1 cellular context compared by ENCODE assay signal in the genomic region with DNA sequence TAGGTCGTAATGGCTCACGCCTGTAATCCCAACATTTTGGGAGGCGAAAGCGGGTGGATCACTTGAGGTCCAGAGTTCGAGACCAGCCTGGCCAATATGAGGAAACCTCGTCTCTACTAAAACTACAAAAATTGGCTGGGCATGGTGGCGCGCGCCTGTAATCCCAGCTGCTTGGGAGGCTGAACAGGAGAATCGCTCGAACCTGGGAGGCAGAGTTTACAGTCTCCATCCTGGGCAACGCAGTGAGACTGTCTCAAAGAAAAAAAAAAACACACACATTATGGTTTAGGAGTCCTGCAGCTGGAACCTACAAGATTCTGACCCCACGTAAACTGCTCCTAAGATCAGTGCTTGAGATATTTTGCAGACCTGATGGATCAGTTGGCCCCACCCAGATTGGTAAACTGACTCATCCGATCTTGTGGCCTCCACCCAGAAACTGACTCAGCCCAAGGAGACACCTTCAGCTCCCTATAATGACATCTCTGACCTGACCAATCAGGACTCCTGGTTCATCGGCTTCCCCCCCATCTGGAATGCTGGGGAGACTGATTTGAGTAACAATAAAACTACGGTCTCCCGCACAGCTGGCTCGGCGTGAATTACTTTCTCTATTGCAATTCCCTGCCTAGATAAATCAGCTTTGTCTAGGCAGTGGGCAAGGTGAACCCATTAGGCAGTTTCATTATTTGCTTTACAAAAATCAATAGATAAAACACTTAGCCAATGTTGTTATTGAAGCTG.
TF ChIP-seq lines count a peak whose summit lies in the region.

No MANE protein-coding gene starts in this region.

TF ChIP-seq in WTC11, 78 proteins besides CTCF, POLR2A, EP300 and RAD21 (continued from another document and continues in another):
- TF ChIP-seq, protein P1, sequence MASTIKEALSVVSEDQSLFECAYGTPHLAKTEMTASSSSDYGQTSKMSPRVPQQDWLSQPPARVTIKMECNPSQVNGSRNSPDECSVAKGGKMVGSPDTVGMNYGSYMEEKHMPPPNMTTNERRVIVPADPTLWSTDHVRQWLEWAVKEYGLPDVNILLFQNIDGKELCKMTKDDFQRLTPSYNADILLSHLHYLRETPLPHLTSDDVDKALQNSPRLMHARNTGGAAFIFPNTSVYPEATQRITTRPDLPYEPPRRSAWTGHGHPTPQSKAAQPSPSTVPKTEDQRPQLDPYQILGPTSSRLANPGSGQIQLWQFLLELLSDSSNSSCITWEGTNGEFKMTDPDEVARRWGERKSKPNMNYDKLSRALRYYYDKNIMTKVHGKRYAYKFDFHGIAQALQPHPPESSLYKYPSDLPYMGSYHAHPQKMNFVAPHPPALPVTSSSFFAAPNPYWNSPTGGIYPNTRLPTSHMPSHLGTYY (CRISPR knock-in tag; IDR thresholded peaks at IDR 0.05): no peak; the same call in 1 of the 2 replicates
- TF ChIP-seq SOX15 (CRISPR knock-in tag; IDR thresholded peaks at IDR 0.05) (no peak), ATF2 (CRISPR knock-in tag; IDR thresholded peaks at IDR 0.05; ENCODE audit: borderline replicate concordance, low read depth) (no peak), FOXJ3 (CRISPR knock-in tag; IDR thresholded peaks at IDR 0.05; ENCODE audit: borderline replicate concordance) (no peak), ATF1 (CRISPR knock-in tag; IDR thresholded peaks at IDR 0.05) (no peak), TP53 (CRISPR knock-in tag; IDR thresholded peaks at IDR 0.05) (no peak), CBFB (CRISPR knock-in tag; IDR thresholded peaks at IDR 0.05; ENCODE audit: low read depth) (no peak), JUN (CRISPR knock-in tag; IDR thresholded peaks at IDR 0.05) (no peak), CREB1 (CRISPR knock-in tag; IDR thresholded peaks at IDR 0.05) (no peak), JAZF1 (CRISPR knock-in tag; IDR thresholded peaks at IDR 0.05) (no peak), MXD4 (CRISPR knock-in tag; IDR thresholded peaks at IDR 0.05; ENCODE audit: borderline replicate concordance) (no peak), SP1 (CRISPR knock-in tag; conservative IDR thresholded peaks at IDR 0.05) (no peak), GTF2I (CRISPR knock-in tag; conservative IDR thresholded peaks at IDR 0.05) (no peak), ZNF219 (CRISPR knock-in tag; IDR thresholded peaks at IDR 0.05; ENCODE audit: borderline replicate concordance) (no peak), FOXK1 (CRISPR knock-in tag; IDR thresholded peaks at IDR 0.05) (0 out of 2 replicates have a peak, but pooled peaks have one; percentile 17), ZNF121 (CRISPR knock-in tag; IDR thresholded peaks at IDR 0.05) (peak; percentile 73), ZSCAN18 (CRISPR knock-in tag; IDR thresholded peaks at IDR 0.05) (no peak), ZNF425 (CRISPR knock-in tag; conservative IDR thresholded peaks at IDR 0.05) (no peak; the same call in none of the 2 replicates), TEAD1 (CRISPR knock-in tag; IDR thresholded peaks at IDR 0.05) (peak; percentile 62; the same call in 1 of the 2 replicates), ATF6 (CRISPR knock-in tag; IDR thresholded peaks at IDR 0.05) (no peak), TCF7 (CRISPR knock-in tag; IDR thresholded peaks at IDR 0.05; ENCODE audit: low read depth) (no peak), NFYB (CRISPR knock-in tag; conservative IDR thresholded peaks at IDR 0.05; ENCODE audit: low read depth) (0 out of 2 replicates have a peak, but pooled peaks have one; percentile 27), E2F4 (CRISPR knock-in tag; IDR thresholded peaks at IDR 0.05; ENCODE audit: borderline replicate concordance, low read depth) (no peak), ZNF138 (CRISPR knock-in tag; conservative IDR thresholded peaks at IDR 0.05) (no peak), ETV6 (CRISPR knock-in tag; IDR thresholded peaks at IDR 0.05) (no peak), ZNF396 (CRISPR knock-in tag; IDR thresholded peaks at IDR 0.05; ENCODE audit: borderline replicate concordance) (no peak), KAT7 (CRISPR knock-in tag; IDR thresholded peaks at IDR 0.05; ENCODE audit: borderline replicate concordance) (no peak), PREB (CRISPR knock-in tag; IDR thresholded peaks at IDR 0.05; ENCODE audit: borderline replicate concordance) (no peak), NR1H2 (CRISPR knock-in tag; IDR thresholded peaks at IDR 0.05) (no peak), TEAD4 (CRISPR knock-in tag; IDR thresholded peaks at IDR 0.05) (no peak), ESRRA (CRISPR knock-in tag; IDR thresholded peaks at IDR 0.05; ENCODE audit: borderline replicate concordance) (no peak), CREM (CRISPR knock-in tag; IDR thresholded peaks at IDR 0.05) (no peak), ELF4 (CRISPR knock-in tag; IDR thresholded peaks at IDR 0.05; ENCODE audit: low read depth) (no peak), SMAD4 (CRISPR knock-in tag; IDR thresholded peaks at IDR 0.05) (no peak), HMGA2 (CRISPR knock-in tag; IDR thresholded peaks at IDR 0.05) (no peak), EMX1 (CRISPR knock-in tag; IDR thresholded peaks at IDR 0.05) (peak; percentile 89; the same call in 1 of the 2 replicates)
- TF ChIP-seq, protein P2, sequence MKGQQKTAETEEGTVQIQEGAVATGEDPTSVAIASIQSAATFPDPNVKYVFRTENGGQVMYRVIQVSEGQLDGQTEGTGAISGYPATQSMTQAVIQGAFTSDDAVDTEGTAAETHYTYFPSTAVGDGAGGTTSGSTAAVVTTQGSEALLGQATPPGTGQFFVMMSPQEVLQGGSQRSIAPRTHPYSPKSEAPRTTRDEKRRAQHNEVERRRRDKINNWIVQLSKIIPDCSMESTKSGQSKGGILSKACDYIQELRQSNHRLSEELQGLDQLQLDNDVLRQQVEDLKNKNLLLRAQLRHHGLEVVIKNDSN (CRISPR knock-in tag; IDR thresholded peaks at IDR 0.05): no peak
- TF ChIP-seq, protein P3, sequence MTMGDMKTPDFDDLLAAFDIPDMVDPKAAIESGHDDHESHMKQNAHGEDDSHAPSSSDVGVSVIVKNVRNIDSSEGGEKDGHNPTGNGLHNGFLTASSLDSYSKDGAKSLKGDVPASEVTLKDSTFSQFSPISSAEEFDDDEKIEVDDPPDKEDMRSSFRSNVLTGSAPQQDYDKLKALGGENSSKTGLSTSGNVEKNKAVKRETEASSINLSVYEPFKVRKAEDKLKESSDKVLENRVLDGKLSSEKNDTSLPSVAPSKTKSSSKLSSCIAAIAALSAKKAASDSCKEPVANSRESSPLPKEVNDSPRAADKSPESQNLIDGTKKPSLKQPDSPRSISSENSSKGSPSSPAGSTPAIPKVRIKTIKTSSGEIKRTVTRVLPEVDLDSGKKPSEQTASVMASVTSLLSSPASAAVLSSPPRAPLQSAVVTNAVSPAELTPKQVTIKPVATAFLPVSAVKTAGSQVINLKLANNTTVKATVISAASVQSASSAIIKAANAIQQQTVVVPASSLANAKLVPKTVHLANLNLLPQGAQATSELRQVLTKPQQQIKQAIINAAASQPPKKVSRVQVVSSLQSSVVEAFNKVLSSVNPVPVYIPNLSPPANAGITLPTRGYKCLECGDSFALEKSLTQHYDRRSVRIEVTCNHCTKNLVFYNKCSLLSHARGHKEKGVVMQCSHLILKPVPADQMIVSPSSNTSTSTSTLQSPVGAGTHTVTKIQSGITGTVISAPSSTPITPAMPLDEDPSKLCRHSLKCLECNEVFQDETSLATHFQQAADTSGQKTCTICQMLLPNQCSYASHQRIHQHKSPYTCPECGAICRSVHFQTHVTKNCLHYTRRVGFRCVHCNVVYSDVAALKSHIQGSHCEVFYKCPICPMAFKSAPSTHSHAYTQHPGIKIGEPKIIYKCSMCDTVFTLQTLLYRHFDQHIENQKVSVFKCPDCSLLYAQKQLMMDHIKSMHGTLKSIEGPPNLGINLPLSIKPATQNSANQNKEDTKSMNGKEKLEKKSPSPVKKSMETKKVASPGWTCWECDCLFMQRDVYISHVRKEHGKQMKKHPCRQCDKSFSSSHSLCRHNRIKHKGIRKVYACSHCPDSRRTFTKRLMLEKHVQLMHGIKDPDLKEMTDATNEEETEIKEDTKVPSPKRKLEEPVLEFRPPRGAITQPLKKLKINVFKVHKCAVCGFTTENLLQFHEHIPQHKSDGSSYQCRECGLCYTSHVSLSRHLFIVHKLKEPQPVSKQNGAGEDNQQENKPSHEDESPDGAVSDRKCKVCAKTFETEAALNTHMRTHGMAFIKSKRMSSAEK (CRISPR knock-in tag; IDR thresholded peaks at IDR 0.05; ENCODE audit: borderline replicate concordance): peak; percentile 29; the same call in 1 of the 2 replicates
- TF ChIP-seq, protein P4, sequence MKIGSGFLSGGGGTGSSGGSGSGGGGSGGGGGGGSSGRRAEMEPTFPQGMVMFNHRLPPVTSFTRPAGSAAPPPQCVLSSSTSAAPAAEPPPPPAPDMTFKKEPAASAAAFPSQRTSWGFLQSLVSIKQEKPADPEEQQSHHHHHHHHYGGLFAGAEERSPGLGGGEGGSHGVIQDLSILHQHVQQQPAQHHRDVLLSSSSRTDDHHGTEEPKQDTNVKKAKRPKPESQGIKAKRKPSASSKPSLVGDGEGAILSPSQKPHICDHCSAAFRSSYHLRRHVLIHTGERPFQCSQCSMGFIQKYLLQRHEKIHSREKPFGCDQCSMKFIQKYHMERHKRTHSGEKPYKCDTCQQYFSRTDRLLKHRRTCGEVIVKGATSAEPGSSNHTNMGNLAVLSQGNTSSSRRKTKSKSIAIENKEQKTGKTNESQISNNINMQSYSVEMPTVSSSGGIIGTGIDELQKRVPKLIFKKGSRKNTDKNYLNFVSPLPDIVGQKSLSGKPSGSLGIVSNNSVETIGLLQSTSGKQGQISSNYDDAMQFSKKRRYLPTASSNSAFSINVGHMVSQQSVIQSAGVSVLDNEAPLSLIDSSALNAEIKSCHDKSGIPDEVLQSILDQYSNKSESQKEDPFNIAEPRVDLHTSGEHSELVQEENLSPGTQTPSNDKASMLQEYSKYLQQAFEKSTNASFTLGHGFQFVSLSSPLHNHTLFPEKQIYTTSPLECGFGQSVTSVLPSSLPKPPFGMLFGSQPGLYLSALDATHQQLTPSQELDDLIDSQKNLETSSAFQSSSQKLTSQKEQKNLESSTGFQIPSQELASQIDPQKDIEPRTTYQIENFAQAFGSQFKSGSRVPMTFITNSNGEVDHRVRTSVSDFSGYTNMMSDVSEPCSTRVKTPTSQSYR (CRISPR knock-in tag; IDR thresholded peaks at IDR 0.05): no peak
